In the genomic region with DNA sequence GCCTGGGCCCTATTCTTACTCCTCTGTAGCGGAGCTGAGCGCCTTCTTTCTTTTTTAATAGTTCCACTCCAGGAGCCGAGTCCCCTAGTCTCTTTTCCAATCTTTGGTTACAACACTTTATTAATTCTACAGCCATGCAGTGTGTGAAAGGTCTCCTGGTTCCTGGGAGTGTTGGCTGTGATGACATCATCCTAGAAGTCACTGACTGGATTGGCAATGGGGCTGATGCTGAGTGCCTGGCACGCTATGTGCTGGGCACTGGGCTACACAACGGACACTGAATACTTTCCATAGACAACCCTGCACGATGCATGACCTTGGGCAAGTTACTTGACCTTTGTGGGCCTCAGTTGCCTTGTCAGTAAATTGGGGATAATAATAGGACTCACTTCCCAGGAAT, we compare ENCODE assay signal across 15 cellular contexts. TPM values are rescaled to one million over a fixed set of nuclear protein-coding genes. Genes with fewer than 3 reads are reported as not detected.
DNase-seq lines count a peak whose midpoint lies in the region; ATAC-seq and TF ChIP-seq lines count a peak whose summit lies in the region.
"Had no signal": no experiment of that assay in that cellular context is flagged by ENCODE, and none has a peak within 500 bp of the region (broad histone marks: within the 10 kb centered on the region; RNA-seq: fewer than 3 reads in every experiment).

No MANE protein-coding gene starts in this region.

- no peak overlapping the region for H3K4me3 ChIP-seq in skeletal muscle cell (ENCODE audit: low read depth, low read length)

- DNase-seq in H4 (ENCODE audit: low spot score): peak; percentile 80
- DNase-seq in RWPE1 (ENCODE audit: low spot score): no peak
- peak; percentile 56 for DNase-seq in fibroblast of peridontal ligament (ENCODE audit: extremely low read depth)
- peak; percentile 40 for DNase-seq in skeletal muscle cell (ENCODE audit: low read depth)
- no peak for DNase-seq in activated CD4-positive, alpha-beta T cell treated with anti-CD3 and anti-CD28 coated beads for 48 hours
- DNase-seq in mesenteric fat pad (ENCODE audit: low spot score): no peak
- no peak for DNase-seq in cerebellar nuclear complex (lab: John Stamatoyannopoulos, UW)
- DNase-seq: activated naive CD4-positive, alpha-beta T cell; CD8-positive, alpha-beta memory T cell; erythroblast; GDM1; naive thymus-derived CD8-positive, alpha-beta T cell; NCI-H1092 treated with DMSO at 0.1 percent for 48 hours; NCI-H345 had no signal

- CTCF ChIA-PET in RWPE1 (lab: Yijun Ruan, JAX): interaction anchor here (1.8 kb wide), 1 partner anchor 15 kb away, joined by 6 read pairs; no protein-coding TSS in a partner anchor

- POLR2A ChIA-PET in RWPE1 (lab: Yijun Ruan, JAX; ENCODE audit: low non-redundant PET): no interaction called here

- no peak for ATAC-seq in HG02840 (IDR thresholded peaks at IDR 0.05; ENCODE audit: low FRiP score, unreplicated experiment)
- ATAC-seq: naive thymus-derived CD8-positive, alpha-beta T cell had no signal

- no peak for TF ChIP-seq CTCF in RWPE1 (conservative IDR thresholded peaks at IDR 0.05; ENCODE audit: low read depth)

- H3K27ac ChIP-seq in RWPE1: peak overlapping the region; percentile 18; the same call in 1 of the 2 replicates

RNA-seq across cellular contexts. Expression of gene CCDC167, which starts 50.7 kb away (rescaled TPM):
- total RNA-seq in H4 (2014; rRNA removed; shearing (Covaris generic)): 44.2 and 53.5 TPM in 2 replicates
- total RNA-seq in mesenteric fat pad: 14.6 TPM

Comparison
In these comparisons a context has a peak if more than half of its experiments do, and no peak if none do; other contexts are left out.
1. DNase-seq: peak in H4 (single experiment), fibroblast of peridontal ligament (single experiment) and skeletal muscle cell (single experiment); none in RWPE1 (single experiment), activated CD4-positive, alpha-beta T cell treated with anti-CD3 and anti-CD28 coated beads for 48 hours (single experiment), mesenteric fat pad (single experiment) and cerebellar nuclear complex (0 of 2).